In the genomic region with DNA sequence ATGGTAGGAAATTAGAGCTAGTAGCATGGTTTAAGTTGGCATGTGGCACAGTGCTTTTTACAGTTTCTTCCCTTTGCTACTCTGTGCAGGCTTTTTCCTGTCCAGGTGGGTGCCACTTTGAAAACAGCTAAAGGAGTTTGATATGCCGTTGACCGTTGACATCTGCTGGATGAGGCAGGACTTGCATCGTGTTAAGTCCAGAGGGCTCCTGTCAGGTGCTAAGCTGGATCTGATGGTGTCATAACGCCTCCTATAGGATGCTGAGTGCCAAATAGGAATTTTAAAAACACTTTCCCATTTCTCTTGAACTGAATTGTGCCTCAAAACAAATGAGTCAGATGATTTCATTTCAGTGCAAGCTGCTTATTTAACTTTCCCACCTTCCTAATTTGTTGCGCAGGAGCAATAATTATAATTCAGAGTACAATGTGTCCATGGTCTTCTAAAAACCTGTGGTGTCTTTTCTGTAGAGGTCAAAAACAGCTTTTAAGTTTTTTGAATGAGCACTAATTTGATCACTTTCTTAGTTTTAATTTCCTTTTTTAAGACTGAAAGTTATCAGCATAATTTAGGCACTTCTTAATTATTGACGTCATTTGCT, we compare ENCODE assay signal across 8 cellular contexts.
A peak's percentile ranks its signal among the peaks of the same experiment; 100 is the strongest.
DNase-seq lines count a peak whose midpoint lies in the region; ATAC-seq and TF ChIP-seq lines count a peak whose summit lies in the region.

No MANE protein-coding gene starts in this region.

- H4K20me1 ChIP-seq in SK-N-SH (ENCODE audit: insufficient read depth): no peaks in the 10 kb centered on the region

- TF ChIP-seq CTCF in GM12865 (IDR thresholded peaks at IDR 0.05; ENCODE audit: insufficient read depth, low read depth, low read length, missing control alignments) (peak; percentile 73), SK-N-SH (IDR thresholded peaks at IDR 0.05) (peak; percentile 71), endodermal cell (conservative IDR thresholded peaks at IDR 0.05) (peak; percentile 95)

- no peaks in the 10 kb centered on the region for H3K9me2 ChIP-seq in SK-N-SH

- H3K9me3 Mint-ChIP-seq in endodermal cell: no peaks in the 10 kb centered on the region

- H3K36me3 Mint-ChIP-seq in endodermal cell (ENCODE audit: low read depth): no peaks in the 10 kb centered on the region

- H3K4me2 ChIP-seq in SK-N-SH: no peak overlapping the region

- H3K9ac ChIP-seq in SK-N-SH (no peak overlapping the region), endodermal cell (ENCODE audit: extremely low read depth, low read length, poor library complexity, severe bottlenecking) (no peak overlapping the region)

- H3K4me1 ChIP-seq in SK-N-SH (ENCODE audit: control insufficient read depth in 1 of 2, insufficient read depth in 2 of 2, low read depth in 1 of 2, low read length in 1 of 2): no peaks in the 10 kb centered on the region; a peak in 1 of 4 replicates
- H3K4me1 ChIP-seq in endodermal cell (ENCODE audit: control insufficient read depth, insufficient read depth, low read length): no peaks in the 10 kb centered on the region

- H3K9me3 ChIP-seq in SK-N-SH: no peaks in the 10 kb centered on the region
- no peaks in the 10 kb centered on the region for H3K9me3 ChIP-seq in endodermal cell (ENCODE audit: control insufficient read depth, low read length)

- no peak overlapping the region for H3K4me3 Mint-ChIP-seq in endodermal cell

- 5% methylated on average over 6 of the region's 6 CpGs for WGBS in SK-N-SH (ENCODE audit: low lambda C conversion rate)
- WGBS in endodermal cell (ENCODE audit: insufficient coverage in 1 of 2, insufficient read length in 1 of 2), 2 experiments: 32 to 50% methylated on average over 2 to 6 of the region's 6 CpGs

- H2AFZ ChIP-seq in SK-N-SH (ENCODE audit: low read depth): no peak overlapping the region

- H3K36me3 ChIP-seq in SK-N-SH (replicated peaks in 1 of 2; ENCODE audit: control insufficient read depth in 1 of 2, insufficient read depth in 2 of 2, low read length in 1 of 2): no peaks in the 10 kb centered on the region
- H3K36me3 ChIP-seq in endodermal cell (ENCODE audit: control insufficient read depth, insufficient read depth, low read length): no peaks in the 10 kb centered on the region

- CTCF ChIA-PET in SK-N-SH (lab: Yijun Ruan, JAX): interaction anchor here (0.6 to 3.1 kb wide), 23 partner anchors 9 to 989 kb away, joined by 3 to 26 read pairs (median 3); no protein-coding TSS in a partner anchor

- ATAC-seq in HG02840 (IDR thresholded peaks at IDR 0.05; ENCODE audit: low FRiP score, unreplicated experiment): peak; percentile 61
- no peak for ATAC-seq in HG03095 (IDR thresholded peaks at IDR 0.05; ENCODE audit: unreplicated experiment)

- no peaks in the 10 kb centered on the region for H3F3A ChIP-seq in SK-N-SH (replicated peaks; ENCODE audit: insufficient read depth)

- no peak overlapping the region for H3K27ac Mint-ChIP-seq in endodermal cell

- peak; percentile 79 for TF ChIP-seq RAD21 in SK-N-SH (IDR thresholded peaks at IDR 0.05; ENCODE audit: low read length)

- H3K27me3 Mint-ChIP-seq in endodermal cell (ENCODE audit: insufficient read depth): peaks cover 80% of the 10 kb centered on the region

- no peak overlapping the region for H3K4me3 ChIP-seq in GM12865 (ENCODE audit: low read depth, low read length)
- peak overlapping the region in 1 of 2 experiments; percentile 12; a peak in 1 of 4 replicates for H3K4me3 ChIP-seq in SK-N-SH (ENCODE audit: low read depth in 2 of 2, low read length in 1 of 2)
- H3K4me3 ChIP-seq in endodermal cell (ENCODE audit: low read length): no peak overlapping the region

- no peaks in the 10 kb centered on the region for H3K79me2 ChIP-seq in SK-N-SH (ENCODE audit: insufficient read depth)

- H3K27ac ChIP-seq in SK-N-SH (ENCODE audit: low read depth in 2 of 2, low read length in 1 of 2) (no peak overlapping the region), endodermal cell (ENCODE audit: low read depth, low read length) (no peak overlapping the region)

- TF ChIP-seq EP300 in SK-N-SH (IDR thresholded peaks at IDR 0.05; ENCODE audit: borderline replicate concordance in 1 of 2, low read depth in 1 of 2, low read length in 1 of 2): no peak

- POLR2A ChIA-PET in SK-N-SH (lab: Yijun Ruan, JAX): no interaction called here

- H3K27me3 ChIP-seq in SK-N-SH (ENCODE audit: insufficient read depth): peaks cover 10% of the 10 kb centered on the region; the same call in 1 of the 2 replicates
- peaks cover 87% of the 10 kb centered on the region for H3K27me3 ChIP-seq in endodermal cell (ENCODE audit: control insufficient read depth, insufficient read depth, low read length, poor library complexity, severe bottlenecking)

- DNase-seq in A172 (ENCODE audit: low spot score) (peak; percentile 93), GM12865 (ENCODE audit: low read depth) (peak; percentile 91), NCI-H1417 (lab: John Stamatoyannopoulos, UW) (peak; percentile 73 to 96 (median 82)), SK-N-SH (peak; percentile 44), endodermal cell (peak; percentile 88), midbrain (lab: John Stamatoyannopoulos, UW) (peak; percentile 38)

- H3K4me1 Mint-ChIP-seq in endodermal cell: peaks cover 7% of the 10 kb centered on the region

TF ChIP-seq in SK-N-SH, 30 proteins besides CTCF, POLR2A, EP300 and RAD21:
- TF ChIP-seq NFIC (IDR thresholded peaks at IDR 0.05; ENCODE audit: borderline replicate concordance) (no peak), SMC3 (IDR thresholded peaks at IDR 0.05; ENCODE audit: low read depth, low read length) (peak; percentile 48), MXI1 (IDR thresholded peaks at IDR 0.05; ENCODE audit: low read depth, low read length) (no peak)
- TF ChIP-seq, protein P1, sequence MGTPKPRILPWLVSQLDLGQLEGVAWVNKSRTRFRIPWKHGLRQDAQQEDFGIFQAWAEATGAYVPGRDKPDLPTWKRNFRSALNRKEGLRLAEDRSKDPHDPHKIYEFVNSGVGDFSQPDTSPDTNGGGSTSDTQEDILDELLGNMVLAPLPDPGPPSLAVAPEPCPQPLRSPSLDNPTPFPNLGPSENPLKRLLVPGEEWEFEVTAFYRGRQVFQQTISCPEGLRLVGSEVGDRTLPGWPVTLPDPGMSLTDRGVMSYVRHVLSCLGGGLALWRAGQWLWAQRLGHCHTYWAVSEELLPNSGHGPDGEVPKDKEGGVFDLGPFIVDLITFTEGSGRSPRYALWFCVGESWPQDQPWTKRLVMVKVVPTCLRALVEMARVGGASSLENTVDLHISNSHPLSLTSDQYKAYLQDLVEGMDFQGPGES (IDR thresholded peaks at IDR 0.05; ENCODE audit: low read depth, low read length): no peak

Comparison
In these comparisons a context has a peak if more than half of its experiments do, and no peak if none do; other contexts are left out.
1. DNase-seq: peak in every context shown above with its lines; median percentile 93 in A172; 91 in GM12865; 88 in endodermal cell; 82 in NCI-H1417; 44 in SK-N-SH; 38 in midbrain.